Comparison of ENCODE assay signal across 1 cellular context in the genomic region with DNA sequence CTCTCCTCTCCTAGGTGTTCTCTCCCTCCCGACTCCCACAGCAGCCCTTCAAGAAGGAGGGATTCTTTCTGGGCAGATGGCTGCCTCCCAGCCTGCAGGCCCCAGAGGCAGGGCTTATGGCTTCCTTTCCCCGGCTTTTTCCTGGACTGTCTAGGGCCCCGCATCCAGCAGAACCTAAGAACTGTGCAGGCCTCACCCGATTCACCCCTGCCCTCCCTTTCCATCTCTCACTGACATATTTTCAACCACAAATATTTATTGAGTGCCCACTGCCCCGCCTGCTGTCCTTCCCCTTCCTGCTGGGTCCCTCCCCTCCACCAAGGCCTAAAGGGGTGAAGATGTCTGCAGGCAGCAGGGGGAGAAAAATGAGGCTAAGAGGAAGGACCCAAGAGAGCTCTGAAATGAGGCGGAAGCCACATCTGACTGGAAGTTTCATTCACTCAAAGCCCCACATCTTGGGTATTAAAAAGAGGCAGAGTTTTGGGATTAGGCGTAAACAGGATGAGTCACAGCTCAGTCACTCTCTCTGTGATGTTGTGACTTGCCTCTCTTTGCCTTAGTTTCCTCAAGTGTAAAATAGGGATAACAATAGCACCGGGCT.
A peak's percentile ranks its signal among the peaks of the same experiment; 100 is the strongest.
TF ChIP-seq lines count a peak whose summit lies in the region.

No MANE protein-coding gene starts in this region.

TF ChIP-seq in HepG2, 621 proteins besides CTCF, POLR2A, EP300 and RAD21 (continued from another document and continues in another):
- TF ChIP-seq SOX6 (IDR thresholded peaks at IDR 0.05) (no peak), SOX6 (CRISPR knock-in tag; IDR thresholded peaks at IDR 0.05) (peak; percentile 61; the same call in 1 of the 2 replicates), SMAD1 (CRISPR knock-in tag; IDR thresholded peaks at IDR 0.05; ENCODE audit: borderline replicate concordance, low read depth) (no peak), ZBTB7A (CRISPR knock-in tag; IDR thresholded peaks at IDR 0.05) (peak; percentile 47; the same call in 1 of the 2 replicates), KDM1A (CRISPR knock-in tag; IDR thresholded peaks at IDR 0.05) (no peak), TOPORS (CRISPR knock-in tag; IDR thresholded peaks at IDR 0.05) (no peak), GATAD2A (CRISPR knock-in tag; IDR thresholded peaks at IDR 0.05) (peak; percentile 84), BORCS8-MEF2B (CRISPR knock-in tag; IDR thresholded peaks at IDR 0.05) (0 out of 2 replicates have a peak, but pooled peaks have one; percentile 53), ZNF768 (CRISPR knock-in tag; IDR thresholded peaks at IDR 0.05) (no peak), TFDP1 (CRISPR knock-in tag; IDR thresholded peaks at IDR 0.05; ENCODE audit: borderline replicate concordance) (no peak), GABPA (IDR thresholded peaks at IDR 0.05; ENCODE audit: low read depth, low read length) (no peak), GABPA (CRISPR knock-in tag; IDR thresholded peaks at IDR 0.05; ENCODE audit: low read depth) (peak; percentile 68), FOXK2 (IDR thresholded peaks at IDR 0.05) (no peak), PHF5A (CRISPR knock-in tag; IDR thresholded peaks at IDR 0.05; ENCODE audit: low read depth, unreplicated experiment) (no peak), SSRP1 (CRISPR knock-in tag; IDR thresholded peaks at IDR 0.05) (no peak), ZNF574 (CRISPR knock-in tag; IDR thresholded peaks at IDR 0.05) (peak; percentile 58; the same call in 1 of the 2 replicates), RXRB (CRISPR knock-in tag; IDR thresholded peaks at IDR 0.05; ENCODE audit: borderline replicate concordance) (peak; percentile 93), ATM (IDR thresholded peaks at IDR 0.05; ENCODE audit: borderline replicate concordance) (no peak), NR1H2 (CRISPR knock-in tag; IDR thresholded peaks at IDR 0.05; ENCODE audit: borderline replicate concordance, low read depth) (no peak), TARDBP (CRISPR knock-in tag; IDR thresholded peaks at IDR 0.05) (peak; percentile 85), ZBTB37 (CRISPR knock-in tag; IDR thresholded peaks at IDR 0.05) (no peak), GATAD1 (CRISPR knock-in tag; IDR thresholded peaks at IDR 0.05) (peak; percentile 56; the same call in 1 of the 2 replicates), HMG20A (CRISPR knock-in tag; IDR thresholded peaks at IDR 0.05; ENCODE audit: borderline replicate concordance) (peak; percentile 63; the same call in 1 of the 2 replicates)
- TF ChIP-seq, protein P1, sequence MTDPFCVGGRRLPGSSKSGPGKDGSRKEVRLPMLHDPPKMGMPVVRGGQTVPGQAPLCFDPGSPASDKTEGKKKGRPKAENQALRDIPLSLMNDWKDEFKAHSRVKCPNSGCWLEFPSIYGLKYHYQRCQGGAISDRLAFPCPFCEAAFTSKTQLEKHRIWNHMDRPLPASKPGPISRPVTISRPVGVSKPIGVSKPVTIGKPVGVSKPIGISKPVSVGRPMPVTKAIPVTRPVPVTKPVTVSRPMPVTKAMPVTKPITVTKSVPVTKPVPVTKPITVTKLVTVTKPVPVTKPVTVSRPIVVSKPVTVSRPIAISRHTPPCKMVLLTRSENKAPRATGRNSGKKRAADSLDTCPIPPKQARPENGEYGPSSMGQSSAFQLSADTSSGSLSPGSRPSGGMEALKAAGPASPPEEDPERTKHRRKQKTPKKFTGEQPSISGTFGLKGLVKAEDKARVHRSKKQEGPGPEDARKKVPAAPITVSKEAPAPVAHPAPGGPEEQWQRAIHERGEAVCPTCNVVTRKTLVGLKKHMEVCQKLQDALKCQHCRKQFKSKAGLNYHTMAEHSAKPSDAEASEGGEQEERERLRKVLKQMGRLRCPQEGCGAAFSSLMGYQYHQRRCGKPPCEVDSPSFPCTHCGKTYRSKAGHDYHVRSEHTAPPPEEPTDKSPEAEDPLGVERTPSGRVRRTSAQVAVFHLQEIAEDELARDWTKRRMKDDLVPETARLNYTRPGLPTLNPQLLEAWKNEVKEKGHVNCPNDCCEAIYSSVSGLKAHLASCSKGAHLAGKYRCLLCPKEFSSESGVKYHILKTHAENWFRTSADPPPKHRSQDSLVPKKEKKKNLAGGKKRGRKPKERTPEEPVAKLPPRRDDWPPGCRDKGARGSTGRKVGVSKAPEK (CRISPR knock-in tag; IDR thresholded peaks at IDR 0.05; ENCODE audit: borderline replicate concordance) = peak; percentile 31; the same call in 1 of the 2 replicates
- TF ChIP-seq, protein P2, sequence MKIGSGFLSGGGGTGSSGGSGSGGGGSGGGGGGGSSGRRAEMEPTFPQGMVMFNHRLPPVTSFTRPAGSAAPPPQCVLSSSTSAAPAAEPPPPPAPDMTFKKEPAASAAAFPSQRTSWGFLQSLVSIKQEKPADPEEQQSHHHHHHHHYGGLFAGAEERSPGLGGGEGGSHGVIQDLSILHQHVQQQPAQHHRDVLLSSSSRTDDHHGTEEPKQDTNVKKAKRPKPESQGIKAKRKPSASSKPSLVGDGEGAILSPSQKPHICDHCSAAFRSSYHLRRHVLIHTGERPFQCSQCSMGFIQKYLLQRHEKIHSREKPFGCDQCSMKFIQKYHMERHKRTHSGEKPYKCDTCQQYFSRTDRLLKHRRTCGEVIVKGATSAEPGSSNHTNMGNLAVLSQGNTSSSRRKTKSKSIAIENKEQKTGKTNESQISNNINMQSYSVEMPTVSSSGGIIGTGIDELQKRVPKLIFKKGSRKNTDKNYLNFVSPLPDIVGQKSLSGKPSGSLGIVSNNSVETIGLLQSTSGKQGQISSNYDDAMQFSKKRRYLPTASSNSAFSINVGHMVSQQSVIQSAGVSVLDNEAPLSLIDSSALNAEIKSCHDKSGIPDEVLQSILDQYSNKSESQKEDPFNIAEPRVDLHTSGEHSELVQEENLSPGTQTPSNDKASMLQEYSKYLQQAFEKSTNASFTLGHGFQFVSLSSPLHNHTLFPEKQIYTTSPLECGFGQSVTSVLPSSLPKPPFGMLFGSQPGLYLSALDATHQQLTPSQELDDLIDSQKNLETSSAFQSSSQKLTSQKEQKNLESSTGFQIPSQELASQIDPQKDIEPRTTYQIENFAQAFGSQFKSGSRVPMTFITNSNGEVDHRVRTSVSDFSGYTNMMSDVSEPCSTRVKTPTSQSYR (CRISPR knock-in tag; IDR thresholded peaks at IDR 0.05; ENCODE audit: borderline replicate concordance) = no peak
- TF ChIP-seq, protein P3, sequence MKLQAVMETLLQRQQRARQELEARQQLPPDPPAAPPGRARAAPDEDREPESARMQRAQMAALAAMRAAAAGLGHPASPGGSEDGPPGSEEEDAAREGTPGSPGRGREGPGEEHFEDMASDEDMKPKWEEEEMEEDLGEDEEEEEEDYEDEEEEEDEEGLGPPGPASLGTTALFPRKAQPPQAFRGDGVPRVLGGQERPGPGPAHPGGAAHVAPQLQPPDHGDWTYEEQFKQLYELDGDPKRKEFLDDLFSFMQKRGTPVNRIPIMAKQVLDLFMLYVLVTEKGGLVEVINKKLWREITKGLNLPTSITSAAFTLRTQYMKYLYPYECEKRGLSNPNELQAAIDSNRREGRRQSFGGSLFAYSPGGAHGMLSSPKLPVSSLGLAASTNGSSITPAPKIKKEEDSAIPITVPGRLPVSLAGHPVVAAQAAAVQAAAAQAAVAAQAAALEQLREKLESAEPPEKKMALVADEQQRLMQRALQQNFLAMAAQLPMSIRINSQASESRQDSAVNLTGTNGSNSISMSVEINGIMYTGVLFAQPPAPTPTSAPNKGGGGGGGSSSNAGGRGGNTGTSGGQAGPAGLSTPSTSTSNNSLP (IDR thresholded peaks at IDR 0.05; ENCODE audit: low read depth, low read length) = peak; percentile 49
- TF ChIP-seq, protein P4, sequence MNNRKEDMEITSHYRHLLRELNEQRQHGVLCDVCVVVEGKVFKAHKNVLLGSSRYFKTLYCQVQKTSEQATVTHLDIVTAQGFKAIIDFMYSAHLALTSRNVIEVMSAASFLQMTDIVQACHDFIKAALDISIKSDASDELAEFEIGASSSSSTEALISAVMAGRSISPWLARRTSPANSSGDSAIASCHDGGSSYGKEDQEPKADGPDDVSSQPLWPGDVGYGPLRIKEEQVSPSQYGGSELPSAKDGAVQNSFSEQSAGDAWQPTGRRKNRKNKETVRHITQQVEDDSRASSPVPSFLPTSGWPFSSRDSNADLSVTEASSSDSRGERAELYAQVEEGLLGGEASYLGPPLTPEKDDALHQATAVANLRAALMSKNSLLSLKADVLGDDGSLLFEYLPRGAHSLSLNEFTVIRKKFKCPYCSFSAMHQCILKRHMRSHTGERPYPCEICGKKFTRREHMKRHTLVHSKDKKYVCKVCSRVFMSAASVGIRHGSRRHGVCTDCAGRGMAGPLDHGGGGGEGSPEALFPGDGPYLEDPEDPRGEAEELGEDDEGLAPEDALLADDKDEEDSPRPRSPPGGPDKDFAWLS (CRISPR knock-in tag; IDR thresholded peaks at IDR 0.05; ENCODE audit: borderline replicate concordance) = no peak
- TF ChIP-seq, protein P5, sequence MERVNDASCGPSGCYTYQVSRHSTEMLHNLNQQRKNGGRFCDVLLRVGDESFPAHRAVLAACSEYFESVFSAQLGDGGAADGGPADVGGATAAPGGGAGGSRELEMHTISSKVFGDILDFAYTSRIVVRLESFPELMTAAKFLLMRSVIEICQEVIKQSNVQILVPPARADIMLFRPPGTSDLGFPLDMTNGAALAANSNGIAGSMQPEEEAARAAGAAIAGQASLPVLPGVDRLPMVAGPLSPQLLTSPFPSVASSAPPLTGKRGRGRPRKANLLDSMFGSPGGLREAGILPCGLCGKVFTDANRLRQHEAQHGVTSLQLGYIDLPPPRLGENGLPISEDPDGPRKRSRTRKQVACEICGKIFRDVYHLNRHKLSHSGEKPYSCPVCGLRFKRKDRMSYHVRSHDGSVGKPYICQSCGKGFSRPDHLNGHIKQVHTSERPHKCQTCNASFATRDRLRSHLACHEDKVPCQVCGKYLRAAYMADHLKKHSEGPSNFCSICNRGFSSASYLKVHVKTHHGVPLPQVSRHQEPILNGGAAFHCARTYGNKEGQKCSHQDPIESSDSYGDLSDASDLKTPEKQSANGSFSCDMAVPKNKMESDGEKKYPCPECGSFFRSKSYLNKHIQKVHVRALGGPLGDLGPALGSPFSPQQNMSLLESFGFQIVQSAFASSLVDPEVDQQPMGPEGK (CRISPR knock-in tag; IDR thresholded peaks at IDR 0.05) = peak; percentile 80
- TF ChIP-seq, protein P6, sequence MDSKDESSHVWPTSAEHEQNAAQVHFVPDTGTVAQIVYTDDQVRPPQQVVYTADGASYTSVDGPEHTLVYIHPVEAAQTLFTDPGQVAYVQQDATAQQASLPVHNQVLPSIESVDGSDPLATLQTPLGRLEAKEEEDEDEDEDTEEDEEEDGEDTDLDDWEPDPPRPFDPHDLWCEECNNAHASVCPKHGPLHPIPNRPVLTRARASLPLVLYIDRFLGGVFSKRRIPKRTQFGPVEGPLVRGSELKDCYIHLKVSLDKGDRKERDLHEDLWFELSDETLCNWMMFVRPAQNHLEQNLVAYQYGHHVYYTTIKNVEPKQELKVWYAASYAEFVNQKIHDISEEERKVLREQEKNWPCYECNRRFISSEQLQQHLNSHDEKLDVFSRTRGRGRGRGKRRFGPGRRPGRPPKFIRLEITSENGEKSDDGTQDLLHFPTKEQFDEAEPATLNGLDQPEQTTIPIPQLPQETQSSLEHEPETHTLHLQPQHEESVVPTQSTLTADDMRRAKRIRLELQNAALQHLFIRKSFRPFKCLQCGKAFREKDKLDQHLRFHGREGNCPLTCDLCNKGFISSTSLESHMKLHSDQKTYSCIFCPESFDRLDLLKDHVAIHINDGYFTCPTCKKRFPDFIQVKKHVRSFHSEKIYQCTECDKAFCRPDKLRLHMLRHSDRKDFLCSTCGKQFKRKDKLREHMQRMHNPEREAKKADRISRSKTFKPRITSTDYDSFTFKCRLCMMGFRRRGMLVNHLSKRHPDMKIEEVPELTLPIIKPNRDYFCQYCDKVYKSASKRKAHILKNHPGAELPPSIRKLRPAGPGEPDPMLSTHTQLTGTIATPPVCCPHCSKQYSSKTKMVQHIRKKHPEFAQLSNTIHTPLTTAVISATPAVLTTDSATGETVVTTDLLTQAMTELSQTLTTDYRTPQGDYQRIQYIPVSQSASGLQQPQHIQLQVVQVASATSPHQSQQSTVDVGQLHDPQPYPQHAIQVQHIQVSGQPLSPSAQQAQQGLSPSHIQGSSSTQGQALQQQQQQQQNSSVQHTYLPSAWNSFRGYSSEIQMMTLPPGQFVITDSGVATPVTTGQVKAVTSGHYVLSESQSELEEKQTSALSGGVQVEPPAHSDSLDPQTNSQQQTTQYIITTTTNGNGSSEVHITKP (CRISPR knock-in tag; IDR thresholded peaks at IDR 0.05; ENCODE audit: low read depth) = peak; percentile 21; the same call in 1 of the 2 replicates
